19 cellular contexts compared by ENCODE assay signal in the genomic region with DNA sequence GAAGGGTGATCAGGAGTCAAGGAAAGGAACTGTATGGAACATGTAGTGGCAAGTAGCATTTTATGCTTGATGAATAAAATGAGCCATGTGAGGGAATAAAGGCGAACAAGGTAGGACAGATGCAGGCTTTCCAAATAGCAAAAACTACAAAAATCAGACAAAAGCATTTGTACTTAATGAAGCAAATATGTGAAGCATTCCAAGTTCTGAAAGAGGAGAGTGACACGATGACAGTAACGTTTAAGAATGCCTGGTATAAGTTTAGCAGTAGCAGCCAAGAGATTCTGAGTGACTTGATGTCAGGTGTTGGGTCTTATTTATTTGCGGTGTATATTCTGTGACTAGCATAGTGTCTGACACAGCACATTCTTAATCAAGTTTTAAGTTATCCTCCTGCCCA.
"Had no signal": no experiment of that assay in that cellular context is flagged by ENCODE, and none has a peak within 500 bp of the region (broad histone marks: within the 10 kb centered on the region; RNA-seq: fewer than 3 reads in every experiment).

No MANE protein-coding gene starts in this region.

- DNase-seq: activated B cell treated with CpG ODN at 0.5 μM for 24 hours; activated CD4-positive, alpha-beta T cell treated with anti-CD3 and anti-CD28 coated beads, Interleukin-2, amount 10 ng/mL, durations not matched to agents 24 days and 14 days; activated CD8-positive, alpha-beta T cell treated with anti-CD3 and anti-CD28 coated beads, Interleukin-2, amount 10 ng/mL, durations not matched to agents 7 days and 5 days; activated naive CD4-positive, alpha-beta T cell treated with Interleukin-2 at 50 U/mL for 16 hours; activated naive CD8-positive, alpha-beta T cell treated with anti-CD3 and anti-CD28 coated beads, Interleukin-2, amount 10 ng/mL, durations not matched to agents 7 days and 5 days; activated T-cell treated with anti-CD3 and anti-CD28 coated beads, Interleukin-2, amount 50 U/mL, for 24 hours; amygdala; cortex of kidney; immature natural killer cell; left cardiac atrium; nucleus accumbens; stimulated activated CD4-positive, alpha-beta T cell treated with anti-CD3 and anti-CD28 coated beads, Interleukin-2, amount 100 ng/mL, for 48 hours; stimulated activated naive CD8-positive, alpha-beta T cell treated with anti-CD3 and anti-CD28 coated beads, Interleukin-15, amount 100 ng/mL, for 72 hours; T-helper 1 cell; T-helper 9 cell; transverse colon had no signal

- ATAC-seq: activated CD8-positive, alpha-beta T cell treated with anti-CD3 and anti-CD28 coated beads, Interleukin-2, amount 10 ng/mL, durations not matched to agents 7 days and 5 days; esophagus mucosa; left cardiac atrium; stimulated activated naive CD8-positive, alpha-beta T cell treated with anti-CD3 and anti-CD28 coated beads, Interleukin-15, amount 100 ng/mL, for 72 hours had no signal

- H3K27ac ChIP-seq: right atrium auricular region, suprapubic skin, transverse colon had no signal

- H3K36me3 ChIP-seq: right atrium auricular region, suprapubic skin, transverse colon had no signal

- H3K4me1 ChIP-seq: right atrium auricular region, suprapubic skin, transverse colon had no signal

- H3K4me3 ChIP-seq: right atrium auricular region, suprapubic skin, transverse colon had no signal

- H3K27me3 ChIP-seq: right atrium auricular region, suprapubic skin, transverse colon had no signal
